ENCODE assay signal across 24 cellular contexts in the genomic region with DNA sequence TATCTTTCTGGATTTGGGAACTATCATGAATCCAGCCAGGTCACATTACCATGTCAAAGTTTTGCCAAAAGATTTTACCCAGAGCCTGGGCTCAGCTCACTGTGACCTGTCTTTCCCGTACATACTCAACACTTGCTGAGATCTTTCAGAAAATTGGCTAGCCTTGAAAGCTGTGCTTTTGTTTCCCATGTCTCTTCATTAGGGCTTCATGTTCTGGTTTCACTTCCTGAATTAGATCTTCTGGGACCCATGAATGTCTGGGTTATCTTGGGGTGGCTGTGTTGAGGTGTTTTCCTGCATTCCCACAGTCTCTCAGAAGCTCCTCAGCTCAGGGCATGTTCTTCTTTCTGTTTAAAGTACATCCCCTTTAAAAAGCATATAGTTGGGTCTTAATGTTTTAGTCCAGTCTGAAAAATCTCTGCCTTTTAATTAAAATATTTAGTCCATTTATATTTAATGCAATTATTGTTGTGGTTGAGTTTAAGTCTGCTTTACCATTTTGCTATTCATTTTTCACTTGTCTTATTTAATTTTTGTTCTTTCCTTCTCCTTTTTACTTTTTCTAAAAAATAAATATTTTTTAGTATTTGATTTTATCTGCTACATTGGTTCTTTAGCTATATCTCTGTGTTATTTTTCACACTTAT.
"Had no signal": no experiment of that assay in that cellular context is flagged by ENCODE, and none has a peak within 500 bp of the region (broad histone marks: within the 10 kb centered on the region; RNA-seq: fewer than 3 reads in every experiment).

No MANE protein-coding gene starts in this region.

- DNase-seq: effector memory CD8-positive, alpha-beta T cell; foreskin keratinocyte; kidney; left cardiac atrium; left ventricle myocardium inferior; mesenchymal stem cell; midbrain; occipital lobe; pancreas; right cardiac atrium; small intestine; stimulated activated CD4-positive, alpha-beta T cell treated with anti-CD3 and anti-CD28 coated beads, Interleukin-4, amount 100 ng/mL, for 1 hour; stimulated activated CD8-positive, alpha-beta memory T cell treated with anti-CD3 and anti-CD28 coated beads, Interleukin-4, amount 100 ng/mL, for 48 hours; stimulated activated naive CD8-positive, alpha-beta T cell treated with anti-CD3 and anti-CD28 coated beads, Interleukin-15, Interleukin-2, amounts not matched to agents 100 U/mL and 50 U/mL, for 24 hours; thyroid gland; upper lobe of left lung had no signal

- FAIRE-seq: pancreas had no signal

- H3K9me3 ChIP-seq: pancreas, suprapubic skin, thyroid gland, vagina had no signal

- H3K9ac ChIP-seq: neural progenitor cell had no signal

- H3K27ac ChIP-seq: epithelial cell of prostate, foreskin keratinocyte, hepatocyte, left ventricle myocardium inferior, neural progenitor cell, pancreas, suprapubic skin, thyroid gland, upper lobe of left lung, vagina had no signal

- H3K4me1 ChIP-seq: foreskin keratinocyte, left ventricle myocardium inferior, pancreas, suprapubic skin, thyroid gland, upper lobe of left lung, vagina had no signal

- H3K79me2 ChIP-seq: hepatocyte had no signal

- H2AFZ ChIP-seq: hepatocyte, neural progenitor cell had no signal

- ATAC-seq: effector memory CD8-positive, alpha-beta T cell; foreskin keratinocyte; left cardiac atrium; natural killer cell treated with Interleukin-12 subunit alpha and Interleukin-12 subunit beta and Interleukin-15 and Interleukin-18, amount 100 ng/mL, for 72 hours; pancreas; right cardiac atrium; stimulated activated effector memory CD8-positive, alpha-beta T cell treated with anti-CD3 and anti-CD28 coated beads, Interleukin-12 subunit alpha, Interleukin-12 subunit beta, amount 100 ng/mL, for 72 hours; stimulated activated naive CD8-positive, alpha-beta T cell treated with anti-CD3 and anti-CD28 coated beads, Interleukin-15, Interleukin-2, amounts not matched to agents 100 U/mL and 50 U/mL, for 24 hours had no signal

- H3K4me3 ChIP-seq: hepatocyte, left ventricle myocardium inferior, lung, neural progenitor cell, pancreas, suprapubic skin, thyroid gland, upper lobe of left lung, vagina had no signal

- H3K4me2 ChIP-seq: hepatocyte, neural progenitor cell had no signal

- H3K36me3 ChIP-seq: left ventricle myocardium inferior, neural progenitor cell, pancreas, suprapubic skin, thyroid gland, upper lobe of left lung, vagina had no signal

- H3K27me3 ChIP-seq: thyroid gland, upper lobe of left lung, vagina had no signal
